10 cellular contexts compared by ENCODE assay signal in genomic region chr6:105482227-105482839, GRCh38.
DNase-seq lines count a peak whose midpoint lies in the region; ATAC-seq and TF ChIP-seq lines count a peak whose summit lies in the region.
"Had no signal": no experiment of that assay in that cellular context is flagged by ENCODE, and none has a peak within 500 bp of the region (broad histone marks: within the 10 kb centered on the region; RNA-seq: fewer than 3 reads in every experiment).

No MANE protein-coding gene starts in this region.

- peaks cover 12% of the 10 kb centered on the region for H3K36me3 Mint-ChIP-seq in effector memory CD8-positive, alpha-beta T cell (ENCODE audit: insufficient read depth)
- H3K36me3 Mint-ChIP-seq in glutamatergic neuron (ENCODE audit: unreplicated experiment) = no peaks in the 10 kb centered on the region
- H3K36me3 Mint-ChIP-seq: naive B cell had no signal

- H3K4me3 Mint-ChIP-seq in effector memory CD8-positive, alpha-beta T cell = peak overlapping the region; percentile 76 to 77
- no peak overlapping the region for H3K4me3 Mint-ChIP-seq in glutamatergic neuron (ENCODE audit: unreplicated experiment)
- H3K4me3 Mint-ChIP-seq: naive B cell had no signal

- peaks cover 0 to 13% (median 6%) of the 10 kb centered on the region in 4 donors for H3K4me1 ChIP-seq in sigmoid colon

- H3K9me3 Mint-ChIP-seq in effector memory CD8-positive, alpha-beta T cell = no peaks in the 10 kb centered on the region
- no peaks in the 10 kb centered on the region for H3K9me3 Mint-ChIP-seq in glutamatergic neuron (ENCODE audit: unreplicated experiment)

- WGBS in sigmoid colon, 2 donors = 55 to 79% methylated on average over 2 of the region's 2 CpGs

- peak; percentile 26 for ATAC-seq in effector memory CD8-positive, alpha-beta T cell (replicated peaks)

- TF ChIP-seq CTCF in sigmoid colon (IDR thresholded peaks at IDR 0.05) (no peak), glutamatergic neuron (IDR thresholded peaks at IDR 0.05; ENCODE audit: partially characterized antibody, unreplicated experiment) (no peak)

- TF ChIP-seq EP300 in sigmoid colon (IDR thresholded peaks at IDR 0.05) = no peak

- no peaks in the 10 kb centered on the region for H3K36me3 ChIP-seq in sigmoid colon

- no peaks in the 10 kb centered on the region for H3K9me3 ChIP-seq in sigmoid colon

- intact Hi-C loops in sigmoid colon (cut with DNase I) = loop anchor here (5.0 to 10.0 kb wide), 4 partner anchors 512 to 820 kb away; no protein-coding TSS in a partner anchor

- no peak for TF ChIP-seq POLR2A in sigmoid colon (IDR thresholded peaks at IDR 0.05)

- no peaks in the 10 kb centered on the region for H3K27me3 ChIP-seq in sigmoid colon

- no peaks in the 10 kb centered on the region for H3K27me3 Mint-ChIP-seq in effector memory CD8-positive, alpha-beta T cell
- H3K27me3 Mint-ChIP-seq in glutamatergic neuron (ENCODE audit: unreplicated experiment) = peaks cover 1% of the 10 kb centered on the region

- H3K27ac ChIP-seq in sigmoid colon = no peak overlapping the region
- H3K27ac ChIP-seq: epithelial cell of prostate had no signal

- H3K4me1 Mint-ChIP-seq in effector memory CD8-positive, alpha-beta T cell (ENCODE audit: low read depth in 2 of 2) = peaks cover 31 to 42% of the 10 kb centered on the region in 2 donors
- no peaks in the 10 kb centered on the region for H3K4me1 Mint-ChIP-seq in glutamatergic neuron (ENCODE audit: low read depth, unreplicated experiment)

- DNase-seq in GM03348 (ENCODE audit: low spot score) = peak; percentile 16
- DNase-seq in NCI-H69 (lab: John Stamatoyannopoulos, UW) = peak; percentile 22
- DNase-seq in effector memory CD8-positive, alpha-beta T cell = no peak
- peak; percentile 73 for DNase-seq in sigmoid colon
- DNase-seq in mesenteric fat pad (ENCODE audit: low spot score) = no peak
- no peak for DNase-seq in AG08396 (ENCODE audit: low spot score)
- DNase-seq in glutamatergic neuron = no peak
- no peak for DNase-seq in NCI-H524 (lab: John Stamatoyannopoulos, UW)
- DNase-seq: naive B cell had no signal

- no peak overlapping the region for H3K4me3 ChIP-seq in sigmoid colon

- peak overlapping the region; percentile 92 to 93 for H3K27ac Mint-ChIP-seq in effector memory CD8-positive, alpha-beta T cell
- H3K27ac Mint-ChIP-seq in glutamatergic neuron (ENCODE audit: unreplicated experiment) = no peak overlapping the region
- H3K27ac Mint-ChIP-seq: naive B cell had no signal

Comparison
In these comparisons a context has a peak if more than half of its experiments do, and no peak if none do; other contexts are left out.
1. DNase-seq: peak in GM03348 (single experiment), NCI-H69 (single experiment) and sigmoid colon (single experiment); none in effector memory CD8-positive, alpha-beta T cell (0 of 3), mesenteric fat pad (single experiment), AG08396 (single experiment), glutamatergic neuron (single experiment) and NCI-H524 (0 of 2).